Comparison of ENCODE assay signal across 16 cellular contexts in the genomic region with DNA sequence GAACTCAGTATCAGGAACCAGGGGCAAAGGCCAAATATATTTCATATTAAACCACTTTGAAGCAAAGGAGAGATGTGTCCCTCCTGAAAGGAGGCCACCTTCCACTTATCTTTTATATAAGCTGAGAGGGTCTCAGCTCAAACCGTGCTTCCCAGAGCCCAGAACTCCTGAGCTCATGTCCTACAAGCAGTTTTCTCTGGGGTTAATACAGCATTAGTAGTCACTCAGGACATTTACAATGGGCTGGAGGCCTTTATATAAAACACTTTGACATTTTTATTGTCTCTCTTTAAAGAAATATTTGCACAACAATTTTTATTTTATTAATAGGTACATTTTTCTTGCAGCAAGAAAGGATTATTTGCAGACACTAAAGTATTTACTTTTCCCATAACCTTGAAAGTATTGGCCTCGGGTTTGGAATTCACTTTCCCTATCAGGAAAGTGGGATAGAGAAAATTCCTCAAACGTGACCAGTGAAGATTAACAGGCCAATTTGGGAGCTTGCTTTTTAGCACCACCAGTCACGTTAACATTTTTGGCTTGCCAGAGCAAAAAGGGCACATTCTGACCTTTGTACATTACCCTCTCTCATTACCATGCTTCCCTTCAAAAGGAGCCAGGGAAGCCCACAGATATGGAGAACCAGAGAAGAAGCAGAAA.
DNase-seq lines count a peak whose midpoint lies in the region; ATAC-seq and TF ChIP-seq lines count a peak whose summit lies in the region.
"Had no signal": no experiment of that assay in that cellular context is flagged by ENCODE, and none has a peak within 500 bp of the region (broad histone marks: within the 10 kb centered on the region; RNA-seq: fewer than 3 reads in every experiment).

No MANE protein-coding gene starts in this region.

- H3K79me2 ChIP-seq in GM23338 (replicated peaks; ENCODE audit: insufficient read depth) = no peaks in the 10 kb centered on the region

- no peaks in the 10 kb centered on the region for H3K9me3 Mint-ChIP-seq in GM23338
- H3K9me3 Mint-ChIP-seq: activated naive CD4-positive, alpha-beta T cell treated with anti-CD3 and anti-CD28 coated beads, Interleukin-2, amount 50 U/mL, for 24 hours had no signal

- ATAC-seq in GM23338 (no peak), right cardiac atrium (peak; percentile 40 to 58), psoas muscle (no peak), HG02759 (IDR thresholded peaks at IDR 0.05; ENCODE audit: unreplicated experiment) (no peak), GM18498 (IDR thresholded peaks at IDR 0.05; ENCODE audit: unreplicated experiment) (no peak)
- ATAC-seq: esophagus mucosa had no signal

- no peak overlapping the region for H3K27ac Mint-ChIP-seq in GM23338
- H3K27ac Mint-ChIP-seq: activated naive CD4-positive, alpha-beta T cell treated with anti-CD3 and anti-CD28 coated beads, Interleukin-2, amount 50 U/mL, for 24 hours; B cell had no signal

- H3K4me1 ChIP-seq in GM23338 (ENCODE audit: insufficient read depth) (peaks cover 4% of the 10 kb centered on the region; the same call in 1 of the 2 replicates), right cardiac atrium (ENCODE audit: control insufficient read depth, insufficient read depth, low read length) (peaks cover 3% of the 10 kb centered on the region), psoas muscle (peaks cover 40% of the 10 kb centered on the region)

- 0 out of 2 replicates have a peak overlapping the region, but pooled peaks have one; percentile 19 for H3K4me2 ChIP-seq in GM23338

- no peaks in the 10 kb centered on the region for H3K27me3 Mint-ChIP-seq in GM23338 (ENCODE audit: insufficient read depth, low read depth, poor library complexity)
- H3K27me3 Mint-ChIP-seq: activated naive CD4-positive, alpha-beta T cell treated with anti-CD3 and anti-CD28 coated beads, Interleukin-2, amount 50 U/mL, for 24 hours; B cell had no signal

- H3K27ac ChIP-seq in GM23338 (ENCODE audit: low read depth) = no peak overlapping the region
- peak overlapping the region; percentile 72 for H3K27ac ChIP-seq in right cardiac atrium (ENCODE audit: low read length)
- peak overlapping the region; percentile 95 for H3K27ac ChIP-seq in psoas muscle
- H3K27ac ChIP-seq: brain microvascular endothelial cell had no signal

- no peak for TF ChIP-seq CTCF in GM23338 (conservative IDR thresholded peaks at IDR 0.05; ENCODE audit: low read depth in 2 of 2)
- TF ChIP-seq CTCF in psoas muscle (IDR thresholded peaks at IDR 0.05) = no peak

- H3K27me3 ChIP-seq in GM23338 (ENCODE audit: insufficient read depth) = no peaks in the 10 kb centered on the region
- no peaks in the 10 kb centered on the region for H3K27me3 ChIP-seq in right cardiac atrium (ENCODE audit: control insufficient read depth, insufficient read depth)
- H3K27me3 ChIP-seq in psoas muscle (ENCODE audit: insufficient read depth in 3 of 3, low read length in 2 of 3) = no peaks in the 10 kb centered on the region
- H3K27me3 ChIP-seq: brain microvascular endothelial cell had no signal

- H3K9me3 ChIP-seq in right cardiac atrium (ENCODE audit: control insufficient read depth, low read length) (no peaks in the 10 kb centered on the region), psoas muscle (no peaks in the 10 kb centered on the region)

- intact Hi-C loops in right cardiac atrium (cut with DNase I) = no loop called here
- intact Hi-C loops in psoas muscle (cut with DNase I) = loop anchor here in 1 of 2 donors (5.0 kb wide), 1 partner anchor 42 kb away; no protein-coding TSS in a partner anchor

- H3K4me3 ChIP-seq in GM23338 (no peak overlapping the region), right cardiac atrium (ENCODE audit: low read length) (no peak overlapping the region), psoas muscle (no peak overlapping the region)

- H3K9me2 ChIP-seq in GM23338 (ENCODE audit: insufficient read depth) = 0 out of 2 replicates have a peak, but pooled peaks cover 10% of the 10 kb centered on the region

- no peak overlapping the region for H2AFZ ChIP-seq in GM23338

- 51% methylated on average over 4 of the region's 4 CpGs for WGBS in right cardiac atrium
- 39 to 42% (median 40%) methylated on average over 4 of the region's 4 CpGs for WGBS in psoas muscle, 3 donors

- no peaks in the 10 kb centered on the region; the same call in 1 of the 2 replicates for H3K36me3 ChIP-seq in GM23338 (ENCODE audit: insufficient read depth)
- H3K36me3 ChIP-seq in psoas muscle (ENCODE audit: insufficient read depth in 1 of 2, low read depth in 1 of 2) = no peaks in the 10 kb centered on the region
- H3K36me3 ChIP-seq: brain microvascular endothelial cell had no signal

- H3F3A ChIP-seq in GM23338 (replicated peaks; ENCODE audit: low read depth) = no peaks in the 10 kb centered on the region

- no peak overlapping the region for H3K4me3 Mint-ChIP-seq in GM23338
- H3K4me3 Mint-ChIP-seq: activated naive CD4-positive, alpha-beta T cell treated with anti-CD3 and anti-CD28 coated beads, Interleukin-2, amount 50 U/mL, for 24 hours; B cell had no signal

- no peaks in the 10 kb centered on the region for H3K36me3 Mint-ChIP-seq in GM23338 (ENCODE audit: low read depth)
- H3K36me3 Mint-ChIP-seq: activated naive CD4-positive, alpha-beta T cell treated with anti-CD3 and anti-CD28 coated beads, Interleukin-2, amount 50 U/mL, for 24 hours had no signal

- H4K20me1 ChIP-seq in GM23338 (replicated peaks; ENCODE audit: insufficient read depth) = no peaks in the 10 kb centered on the region

- H3K4me1 Mint-ChIP-seq in GM23338 = peaks cover 12% of the 10 kb centered on the region
- H3K4me1 Mint-ChIP-seq: activated naive CD4-positive, alpha-beta T cell treated with anti-CD3 and anti-CD28 coated beads, Interleukin-2, amount 50 U/mL, for 24 hours; B cell had no signal

- DNase-seq in GM23338 (ENCODE audit: low spot score) (no peak), amniotic epithelial cell (ENCODE audit: low read depth) (peak; percentile 51), right cardiac atrium (no peak), psoas muscle (no peak), kidney glomerular epithelial cell (lab: John Stamatoyannopoulos, UW) (no peak), HCEC 1CT (no peak)
- DNase-seq: activated T-cell treated with anti-CD3 and anti-CD28 coated beads for 4 hours, brain microvascular endothelial cell, kidney, NCI-H1105 treated with DMSO at 0.1 percent for 48 hours, NCI-H748 treated with DMSO at 0.1 percent for 48 hours had no signal

TF ChIP-seq in GM23338, 12 proteins besides CTCF, POLR2A, EP300 and RAD21 (continues in another document):
- TF ChIP-seq ZNF114 (CRISPR knock-in tag; IDR thresholded peaks at IDR 0.05) (no peak), CREB1 (CRISPR knock-in tag; IDR thresholded peaks at IDR 0.05; ENCODE audit: low read depth) (no peak), EZH2phosphoT487 (IDR thresholded peaks at IDR 0.05; ENCODE audit: unreplicated experiment) (no peak), ZNF462 (CRISPR knock-in tag; IDR thresholded peaks at IDR 0.05) (no peak)

Comparison
In these comparisons a context has a peak if more than half of its experiments do, and no peak if none do; other contexts are left out.
1. ATAC-seq: peak in right cardiac atrium (2 of 2); none in GM23338 (single experiment), psoas muscle (0 of 4), HG02759 (single experiment) and GM18498 (single experiment).